ENCODE assay signal across 13 cellular contexts in genomic region chr2:207397917-207398655, GRCh38.
DNase-seq lines count a peak whose midpoint lies in the region; ATAC-seq, FAIRE-seq and TF ChIP-seq lines count a peak whose summit lies in the region.
"Had no signal": no experiment of that assay in that cellular context is flagged by ENCODE, and none has a peak within 500 bp of the region (broad histone marks: within the 10 kb centered on the region; RNA-seq: fewer than 3 reads in every experiment).

No MANE protein-coding gene starts in this region.

- 14% methylated on average over 9 of the region's 9 CpGs for WGBS in K562 (ENCODE audit: insufficient coverage, low coverage, missing lambda C conversion rate)

- BruUV-seq in K562 (replicated peaks; lab: Mats Ljungman, UMichigan): no TSS peak

- H3K4me2 ChIP-seq in K562 (ENCODE audit: insufficient read depth, low read length) (peak overlapping the region; percentile 20; the same call in 1 of the 2 replicates), neural progenitor cell (peak overlapping the region; percentile 51)
- H3K4me2 ChIP-seq: BLaER1 had no signal

- TF ChIP-seq CTCF in K562 (IDR thresholded peaks at IDR 0.05 in 2 of 3, conservative IDR thresholded peaks at IDR 0.05 in 1 of 3; ENCODE audit: insufficient read depth in 2 of 3, low read depth in 1 of 3, low read length in 3 of 3) (no peak), neural progenitor cell (IDR thresholded peaks at IDR 0.05) (no peak)

- H3K4me3 Mint-ChIP-seq in neural progenitor cell: no peak overlapping the region
- no peak overlapping the region for H3K4me3 Mint-ChIP-seq in stimulated activated memory B cell treated with anti-CD40 and anti-IgM and Interleukin-4, amounts not matched to agents 10 μg/mL and 1 μg/mL and 100 μg/mL, for 72 hours
- H3K4me3 Mint-ChIP-seq: CD8-positive, alpha-beta memory T cell had no signal

- peak; percentile 22 for DNase-seq in ELF-1 (ENCODE audit: low read depth, low spot score)
- peak; percentile 14 for DNase-seq in M059J (ENCODE audit: low read depth)
- no peak for DNase-seq in K562 (ENCODE audit: extremely low read depth in 1 of 4, low spot score in 3 of 4)
- peak; percentile 78 for DNase-seq in neural progenitor cell (ENCODE audit: low spot score)
- no peak for DNase-seq in cerebellum (ENCODE audit: low spot score)
- DNase-seq: CD8-positive, alpha-beta memory T cell; MM.1S; NCI-H1105 had no signal

- CTCF ChIA-PET in K562 (lab: Yijun Ruan, JAX; ENCODE audit: low intra/inter-chr PET ratio): no interaction called here

- peaks cover 6% of the 10 kb centered on the region for H3K9me3 Mint-ChIP-seq in neural progenitor cell
- H3K9me3 Mint-ChIP-seq in stimulated activated memory B cell treated with anti-CD40 and anti-IgM and Interleukin-4, amounts not matched to agents 10 μg/mL and 1 μg/mL and 100 μg/mL, for 72 hours: peaks cover 5% of the 10 kb centered on the region

- in situ Hi-C loops in K562 (cut with MboI): no loop called here

- no peak for TF ChIP-seq POLR2A in K562 (conservative IDR thresholded peaks at IDR 0.05)

- TF ChIP-seq RAD21 in K562 (CRISPR knock-in tag; conservative IDR thresholded peaks at IDR 0.05 in 1 of 2, IDR thresholded peaks at IDR 0.05 in 1 of 2): no peak

- no peaks in the 10 kb centered on the region for H3K27me3 ChIP-seq in K562 (ENCODE audit: control insufficient read depth in 2 of 2, insufficient read depth in 2 of 2, low read length in 2 of 2)
- H3K27me3 ChIP-seq in neural progenitor cell: no peaks in the 10 kb centered on the region
- H3K27me3 ChIP-seq: BLaER1 had no signal

- H3K79me2 ChIP-seq in K562 (ENCODE audit: control insufficient read depth, insufficient read depth, low read length): no peaks in the 10 kb centered on the region
- no peaks in the 10 kb centered on the region for H3K79me2 ChIP-seq in neural progenitor cell (ENCODE audit: low read depth)

- H3K4me3 ChIP-seq in K562: no peak overlapping the region
- H3K4me3 ChIP-seq in neural progenitor cell: no peak overlapping the region
- H3K4me3 ChIP-seq: BLaER1 had no signal

- H3K27me3 Mint-ChIP-seq in neural progenitor cell (ENCODE audit: insufficient read depth, low read depth): no peaks in the 10 kb centered on the region
- H3K27me3 Mint-ChIP-seq in stimulated activated memory B cell treated with anti-CD40 and anti-IgM and Interleukin-4, amounts not matched to agents 10 μg/mL and 1 μg/mL and 100 μg/mL, for 72 hours: no peaks in the 10 kb centered on the region

- POLR2A ChIA-PET in K562 (lab: Yijun Ruan, JAX): no interaction called here

- H3K36me3 ChIP-seq in K562 (ENCODE audit: control insufficient read depth, insufficient read depth, low read length) (no peaks in the 10 kb centered on the region), neural progenitor cell (no peaks in the 10 kb centered on the region)
- H3K36me3 ChIP-seq: BLaER1 had no signal

- peak overlapping the region; percentile 7 for H3K27ac Mint-ChIP-seq in neural progenitor cell
- no peak overlapping the region for H3K27ac Mint-ChIP-seq in stimulated activated memory B cell treated with anti-CD40 and anti-IgM and Interleukin-4, amounts not matched to agents 10 μg/mL and 1 μg/mL and 100 μg/mL, for 72 hours
- H3K27ac Mint-ChIP-seq: CD8-positive, alpha-beta memory T cell had no signal

- H2AFZ ChIP-seq in K562 (ENCODE audit: low read depth, low read length) (peak overlapping the region; percentile 80), neural progenitor cell (replicated peaks) (no peak overlapping the region)

- no peaks in the 10 kb centered on the region for H3K9me3 ChIP-seq in K562 (replicated peaks; ENCODE audit: control insufficient read depth, insufficient read depth, low read depth, low read length)
- H3K9me3 ChIP-seq in neural progenitor cell (ENCODE audit: low read depth): no peaks in the 10 kb centered on the region
- H3K9me3 ChIP-seq: BLaER1 had no signal

- H3K4me1 ChIP-seq in K562 (replicated peaks in 1 of 2; ENCODE audit: control insufficient read depth in 2 of 2, insufficient read depth in 2 of 2, low read length in 2 of 2) (peaks cover 4 to 31% of the 10 kb centered on the region in 2 experiments; a peak in 3 of 5 replicates), neural progenitor cell (peaks cover 41% of the 10 kb centered on the region)
- H3K4me1 ChIP-seq: BLaER1 had no signal

- no peaks in the 10 kb centered on the region for H3K9me1 ChIP-seq in K562 (ENCODE audit: control insufficient read depth, insufficient read depth, low read length)

- FAIRE-seq in K562 (lab: Jason Lieb, UNC): peak; percentile 74
- FAIRE-seq: GM12891, GM19239 had no signal

- no peak overlapping the region; a peak in 1 of 4 replicates for H3K9ac ChIP-seq in K562 (ENCODE audit: insufficient read depth in 1 of 2, low read depth in 2 of 2, low read length in 2 of 2)
- H3K9ac ChIP-seq in neural progenitor cell: no peak overlapping the region
- H3K9ac ChIP-seq: BLaER1 had no signal

- intact Hi-C loops in K562 (cut with micrococcal nuclease): no loop called here

- peak; percentile 50 for ATAC-seq in K562
- ATAC-seq in HG03432 (IDR thresholded peaks at IDR 0.05; ENCODE audit: unreplicated experiment): no peak
- ATAC-seq in stimulated activated memory B cell treated with anti-CD40 and anti-IgM and Interleukin-4, amounts not matched to agents 10 μg/mL and 1 μg/mL and 100 μg/mL, for 72 hours: no peak

- peaks cover 43% of the 10 kb centered on the region for H3K4me1 Mint-ChIP-seq in neural progenitor cell
- H3K4me1 Mint-ChIP-seq in stimulated activated memory B cell treated with anti-CD40 and anti-IgM and Interleukin-4, amounts not matched to agents 10 μg/mL and 1 μg/mL and 100 μg/mL, for 72 hours: no peaks in the 10 kb centered on the region
- H3K4me1 Mint-ChIP-seq: CD8-positive, alpha-beta memory T cell had no signal

- peaks cover 3% of the 10 kb centered on the region for H3K36me3 Mint-ChIP-seq in neural progenitor cell
- peaks cover 6% of the 10 kb centered on the region for H3K36me3 Mint-ChIP-seq in stimulated activated memory B cell treated with anti-CD40 and anti-IgM and Interleukin-4, amounts not matched to agents 10 μg/mL and 1 μg/mL and 100 μg/mL, for 72 hours
- H3K36me3 Mint-ChIP-seq: CD8-positive, alpha-beta memory T cell had no signal

- H4K20me1 ChIP-seq in K562 (replicated peaks; ENCODE audit: control insufficient read depth, insufficient read depth, low read length) (no peaks in the 10 kb centered on the region), neural progenitor cell (ENCODE audit: low read depth) (no peaks in the 10 kb centered on the region)
- H4K20me1 ChIP-seq: BLaER1 had no signal

- peaks cover 23% of the 10 kb centered on the region for H3F3A ChIP-seq in neural progenitor cell (ENCODE audit: low read depth)

- no peak for TF ChIP-seq EP300 in K562 (IDR thresholded peaks at IDR 0.05; ENCODE audit: low read length)

- H3K27ac ChIP-seq in K562 (ENCODE audit: extremely low read depth, low read depth, low read length): peak overlapping the region; percentile 42; the same call in 1 of the 3 replicates
- H3K27ac ChIP-seq in neural progenitor cell: no peak overlapping the region
- H3K27ac ChIP-seq: BLaER1 had no signal

TF ChIP-seq in K562, 482 proteins besides CTCF, POLR2A, EP300 and RAD21:
- TF ChIP-seq BRCA1 (IDR thresholded peaks at IDR 0.05) (no peak), BRCA1 (CRISPR knock-in tag; IDR thresholded peaks at IDR 0.05) (no peak), KDM2B (CRISPR knock-in tag; IDR thresholded peaks at IDR 0.05) (no peak), CXXC5 (CRISPR knock-in tag; IDR thresholded peaks at IDR 0.05) (no peak), HMBOX1 (IDR thresholded peaks at IDR 0.05) (peak; percentile 77), MTA3 (IDR thresholded peaks at IDR 0.05; ENCODE audit: borderline replicate concordance) (no peak), POLR2AphosphoS2 (IDR thresholded peaks at IDR 0.05; ENCODE audit: low read length) (no peak), CBX1 (IDR thresholded peaks at IDR 0.05; ENCODE audit: low read depth) (no peak), DIDO1 (tag; IDR thresholded peaks at IDR 0.05; ENCODE audit: low read depth) (no peak), DPF2 (IDR thresholded peaks at IDR 0.05) (0 out of 2 replicates have a peak, but pooled peaks have one; percentile 3), SRF (CRISPR knock-in tag; IDR thresholded peaks at IDR 0.05) (0 out of 4 replicates have a peak, but pooled peaks of 1 of the 2 experiments have one; percentile 6)

Comparison
In these comparisons a context has a peak if more than half of its experiments do, and no peak if none do; other contexts are left out.
1. DNase-seq: peak in ELF-1 (single experiment), M059J (single experiment) and neural progenitor cell (single experiment); none in K562 (0 of 4) and cerebellum (single experiment).